Comparison of ENCODE assay signal across 9 cellular contexts in genomic region chr20:37308098-37309050, GRCh38. TPM values are rescaled to one million over a fixed set of nuclear protein-coding genes. Genes with fewer than 3 reads are reported as not detected.
DNase-seq lines count a peak whose midpoint lies in the region; ATAC-seq and TF ChIP-seq lines count a peak whose summit lies in the region.
"Had no signal": no experiment of that assay in that cellular context is flagged by ENCODE, and none has a peak within 500 bp of the region (broad histone marks: within the 10 kb centered on the region; RNA-seq: fewer than 3 reads in every experiment).

No MANE protein-coding gene starts in this region.

- H3K4me3 ChIP-seq in IMR-90 (ENCODE audit: insufficient read depth, low read depth, low read length) = no peak overlapping the region
- H3K4me3 ChIP-seq in mucosa of rectum (ENCODE audit: low read length in 2 of 2) = no peak overlapping the region
- H3K4me3 ChIP-seq in mesenchymal stem cell (ENCODE audit: insufficient read depth in 1 of 2, low read depth in 1 of 2, low read length in 2 of 2) = peak overlapping the region in 1 of 2 experiments; percentile 9

- H2BK15ac ChIP-seq in IMR-90 (ENCODE audit: low read depth, low read length) = no peak overlapping the region
- H2BK15ac ChIP-seq in mesenchymal stem cell (ENCODE audit: low read depth, poor library complexity, severe bottlenecking) = no peak overlapping the region

- H3K9me1 ChIP-seq in IMR-90 (ENCODE audit: insufficient read depth, low read length) = peaks cover 30% of the 10 kb centered on the region

- dilution Hi-C loops in IMR-90 (cut with HindIII; ENCODE audit: low sequenced_read_pairs, unreplicated experiment) = no loop called here

- no peak overlapping the region for H2BK12ac ChIP-seq in mesenchymal stem cell (ENCODE audit: low read length in 2 of 2)

- no peak for DNase-seq in IMR-90
- no peak for DNase-seq in SW 1271 (lab: John Stamatoyannopoulos, UW)
- DNase-seq in mesenchymal stem cell = no peak
- no peak for DNase-seq in A172 (ENCODE audit: low spot score)
- DNase-seq in hypothalamus (lab: John Stamatoyannopoulos, UW) = no peak

- no peak overlapping the region for H2BK120ac ChIP-seq in IMR-90 (ENCODE audit: low read depth, low read length)
- no peak overlapping the region for H2BK120ac ChIP-seq in mesenchymal stem cell (ENCODE audit: low read depth, low read length)

- H3K18ac ChIP-seq in IMR-90 (ENCODE audit: low read depth, low read length) = no peak overlapping the region
- H3K18ac ChIP-seq in mesenchymal stem cell (ENCODE audit: low read depth in 1 of 2, low read length in 2 of 2) = no peak overlapping the region

- peaks cover 13% of the 10 kb centered on the region for H3K4me1 ChIP-seq in IMR-90 (ENCODE audit: control insufficient read depth, insufficient read depth, low read length)
- peaks cover 11 to 21% of the 10 kb centered on the region in 2 donors for H3K4me1 ChIP-seq in mucosa of rectum (ENCODE audit: control insufficient read depth in 2 of 2, insufficient read depth in 2 of 2, low read length in 2 of 2)
- H3K4me1 ChIP-seq in mesenchymal stem cell (ENCODE audit: control insufficient read depth, insufficient read depth, low read depth, low read length) = peaks cover 4% of the 10 kb centered on the region

- H3K36me3 ChIP-seq in IMR-90 (ENCODE audit: control insufficient read depth, insufficient read depth, low read length) (peaks cover 31% of the 10 kb centered on the region), mucosa of rectum (ENCODE audit: control insufficient read depth in 2 of 2, insufficient read depth in 2 of 2, low read length in 2 of 2) (peaks cover 7 to 30% of the 10 kb centered on the region in 2 donors), mesenchymal stem cell (ENCODE audit: control insufficient read depth in 1 of 2, insufficient read depth in 2 of 2, low read depth in 1 of 2, low read length in 2 of 2) (peaks cover 39 to 54% of the 10 kb centered on the region in 2 experiments)

- H3K4me2 ChIP-seq in IMR-90 (ENCODE audit: low read depth, low read length) = no peak overlapping the region
- no peak overlapping the region for H3K4me2 ChIP-seq in mesenchymal stem cell (ENCODE audit: low read length, poor library complexity, severe bottlenecking)

- H3K4ac ChIP-seq in IMR-90 (ENCODE audit: low read depth, low read length) (no peak overlapping the region), mesenchymal stem cell (ENCODE audit: low read depth in 1 of 2, low read length in 2 of 2) (no peak overlapping the region)

- no peak overlapping the region for H2AK5ac ChIP-seq in IMR-90 (ENCODE audit: low read depth, low read length)
- H2AK5ac ChIP-seq in mesenchymal stem cell (ENCODE audit: low read length, severe bottlenecking) = no peak overlapping the region

- no peak overlapping the region for H3K56ac ChIP-seq in IMR-90 (ENCODE audit: extremely low read depth, insufficient read depth, low read length)

- no peak overlapping the region for H3K23ac ChIP-seq in IMR-90 (ENCODE audit: low read depth, low read length)
- H3K23ac ChIP-seq in mesenchymal stem cell (ENCODE audit: low read length in 2 of 2) = no peak overlapping the region

- no peak overlapping the region for H4K91ac ChIP-seq in IMR-90 (ENCODE audit: insufficient read depth, low read depth, low read length)
- no peak overlapping the region for H4K91ac ChIP-seq in mesenchymal stem cell (ENCODE audit: low read length)

- BruUV-seq in IMR-90 (replicated peaks; lab: Mats Ljungman, UMichigan) = no TSS peak

- H3K9ac ChIP-seq in IMR-90 (ENCODE audit: low read depth, low read length) (no peak overlapping the region), mucosa of rectum (ENCODE audit: low read depth in 1 of 2, low read length in 2 of 2) (peak overlapping the region in 1 of 2 donors; percentile 10), mesenchymal stem cell (ENCODE audit: low read length) (no peak overlapping the region)

- ATAC-seq in GM18519 (IDR thresholded peaks at IDR 0.05; ENCODE audit: low FRiP score, unreplicated experiment) = peak; percentile 88
- ATAC-seq in GM21619 (IDR thresholded peaks at IDR 0.05; ENCODE audit: unreplicated experiment) = peak; percentile 92
- ATAC-seq in IMR-90 (ENCODE audit: low read depth) = no peak

- H4K8ac ChIP-seq in IMR-90 (ENCODE audit: low read depth in 2 of 2, low read length in 2 of 2) (no peak overlapping the region), mesenchymal stem cell (ENCODE audit: low read length) (no peak overlapping the region)

- no peak overlapping the region for H4K5ac ChIP-seq in IMR-90 (ENCODE audit: low read depth, low read length)

- TF ChIP-seq CTCF in IMR-90 (conservative IDR thresholded peaks at IDR 0.05; ENCODE audit: low read depth, low read length) = no peak

- H2AK9ac ChIP-seq in IMR-90 (replicated peaks; ENCODE audit: low read depth, low read length, poor library complexity) = peak overlapping the region; percentile 6

- H2AFZ ChIP-seq in IMR-90 (replicated peaks; ENCODE audit: low read length, poor library complexity) (no peak overlapping the region), mesenchymal stem cell (ENCODE audit: low read depth, low read length) (no peak overlapping the region)

- intact Hi-C loops in IMR-90 (cut with micrococcal nuclease) = no loop called here

- H2BK20ac ChIP-seq in IMR-90 (ENCODE audit: low read depth, low read length) = no peak overlapping the region

- H3K9me3 ChIP-seq in IMR-90 (ENCODE audit: control insufficient read depth, insufficient read depth, low read length) (no peaks in the 10 kb centered on the region), mucosa of rectum (ENCODE audit: control insufficient read depth in 2 of 2, low read length in 2 of 2) (no peaks in the 10 kb centered on the region), mesenchymal stem cell (ENCODE audit: control insufficient read depth, low read length) (no peaks in the 10 kb centered on the region)

- H3K79me1 ChIP-seq in IMR-90 (ENCODE audit: low read depth in 1 of 2, low read length in 2 of 2) (peaks cover 42 to 84% of the 10 kb centered on the region in 2 experiments), mesenchymal stem cell (replicated peaks; ENCODE audit: low read length, poor library complexity, severe bottlenecking) (peaks cover 48% of the 10 kb centered on the region)

- H3K27me3 ChIP-seq in IMR-90 (ENCODE audit: control insufficient read depth, insufficient read depth, low read length) (no peaks in the 10 kb centered on the region), mucosa of rectum (ENCODE audit: control insufficient read depth in 2 of 2, insufficient read depth in 2 of 2, low read length in 2 of 2) (no peaks in the 10 kb centered on the region), mesenchymal stem cell (ENCODE audit: control insufficient read depth in 1 of 2, insufficient read depth in 1 of 2, low read length in 2 of 2) (no peaks in the 10 kb centered on the region)

- POLR2A ChIA-PET in IMR-90 (lab: Charles Lee; ENCODE audit: unreplicated experiment) = no interaction called here

- CTCF ChIA-PET in IMR-90 (lab: Yijun Ruan, JAX) = no interaction called here

- H4K20me1 ChIP-seq in IMR-90 (ENCODE audit: insufficient read depth, low read length) = peaks cover 8% of the 10 kb centered on the region

- no peak for TF ChIP-seq RAD21 in IMR-90 (IDR thresholded peaks at IDR 0.05; ENCODE audit: low read length)

- no peak for TF ChIP-seq POLR2A in IMR-90 (IDR thresholded peaks at IDR 0.05; ENCODE audit: low read depth, low read length)

- H2BK5ac ChIP-seq in IMR-90 (ENCODE audit: low read depth, low read length, poor library complexity, severe bottlenecking) (no peak overlapping the region), mesenchymal stem cell (ENCODE audit: low read depth, low read length, poor library complexity, severe bottlenecking) (no peak overlapping the region)

- in situ Hi-C loops in IMR-90 (cut with MboI; ENCODE audit: low sequenced_read_pairs) = no loop called here

- H3K27ac ChIP-seq in IMR-90 (ENCODE audit: insufficient read depth, low read length) (no peak overlapping the region), mucosa of rectum (ENCODE audit: low read depth in 2 of 2, low read length in 2 of 2) (peak overlapping the region; percentile 68 to 74), mesenchymal stem cell (ENCODE audit: low read length, poor library complexity, severe bottlenecking) (no peak overlapping the region)

- 100% methylated on average over 2 of the region's 8 CpGs; no CpG with 5 or more reads in 1 of the 2 experiments for WGBS in IMR-90 (ENCODE audit: extremely low coverage in 2 of 2, insufficient read length in 1 of 2), 2 experiments
- WGBS in mesenchymal stem cell = 94% methylated on average over 8 of the region's 8 CpGs

- no peak overlapping the region for H3K14ac ChIP-seq in IMR-90 (replicated peaks; ENCODE audit: low read depth, low read length)
- H3K14ac ChIP-seq in mesenchymal stem cell (ENCODE audit: low read length in 2 of 2) = no peak overlapping the region

TF ChIP-seq in IMR-90, 13 proteins besides CTCF, POLR2A, EP300 and RAD21 (continues in another document):
- TF ChIP-seq MAZ (IDR thresholded peaks at IDR 0.05; ENCODE audit: borderline replicate concordance, low read depth, low read length) = no peak
- TF ChIP-seq FOS (IDR thresholded peaks at IDR 0.05; ENCODE audit: low read depth, low read length) = no peak
- TF ChIP-seq BHLHE40 (IDR thresholded peaks at IDR 0.05; ENCODE audit: low read depth, low read length) = no peak
- no peak for TF ChIP-seq MAFK (IDR thresholded peaks at IDR 0.05; ENCODE audit: low read depth, low read length)
- no peak for TF ChIP-seq RCOR1 (IDR thresholded peaks at IDR 0.05; ENCODE audit: insufficient replicate concordance, low read length)
- TF ChIP-seq RFX5 (IDR thresholded peaks at IDR 0.05; ENCODE audit: low read depth, low read length) = no peak
- no peak for TF ChIP-seq NFE2L2 (IDR thresholded peaks at IDR 0.05; ENCODE audit: low read depth, low read length)

RNA-seq across cellular contexts. Expression of gene MANBAL, which starts 18.9 kb away (rescaled TPM):
- total RNA-seq in IMR-90 (2012; rRNA removed) = 24.4 and 28.9 TPM in 2 replicates
- 98.6 and 109 TPM in 2 replicates for polyA plus RNA-seq in IMR-90 (2012; rRNA removed)
- polyA plus RNA-seq in IMR-90 (2012; cell fraction: cytosol; rRNA removed) = 51.7 and 91.4 TPM in 2 replicates
- polyA plus RNA-seq in IMR-90 (2012; cell fraction: nucleus; rRNA removed; ENCODE audit: low replicate concordance) = 46.7 and 65.5 TPM in 2 replicates
- 53.0 TPM for polyA plus RNA-seq in mesenchymal stem cell (2013, experiment 1 of 2)
- polyA plus RNA-seq in mesenchymal stem cell (2013, experiment 2 of 2) = 53.3 TPM
- total RNA-seq in A172 (2014; rRNA removed; shearing (Covaris generic)) = 11.8 and 15.7 TPM in 2 replicates

RNA-seq across cellular contexts. Expression of gene SRC, which starts 37.6 kb away (rescaled TPM):
- 6.7 and 7.0 TPM in 2 replicates for total RNA-seq in IMR-90 (2012; rRNA removed)
- polyA plus RNA-seq in IMR-90 (2012; rRNA removed) = 19.8 and 24.2 TPM in 2 replicates
- 10.7 and 21.0 TPM in 2 replicates for polyA plus RNA-seq in IMR-90 (2012; cell fraction: cytosol; rRNA removed)
- polyA plus RNA-seq in IMR-90 (2012; cell fraction: nucleus; rRNA removed; ENCODE audit: low replicate concordance) = 66.9 and 101 TPM in 2 replicates
- polyA plus RNA-seq in mesenchymal stem cell (2013, experiment 1 of 2) = 9.6 TPM
- polyA plus RNA-seq in mesenchymal stem cell (2013, experiment 2 of 2) = 8.0 TPM
- total RNA-seq in A172 (2014; rRNA removed; shearing (Covaris generic)) = 15.3 and 17.8 TPM in 2 replicates

RNA-seq across cellular contexts. Expression of gene GHRH, which starts 46.8 kb away (rescaled TPM):
- not detected in 2 replicates for total RNA-seq in IMR-90 (2012; rRNA removed)
- not detected in 2 replicates for polyA plus RNA-seq in IMR-90 (2012; rRNA removed)
- not detected in 2 replicates for polyA plus RNA-seq in IMR-90 (2012; cell fraction: cytosol; rRNA removed)
- not detected in 2 replicates for polyA plus RNA-seq in IMR-90 (2012; cell fraction: nucleus; rRNA removed; ENCODE audit: low replicate concordance)
- polyA plus RNA-seq in mesenchymal stem cell (2013, experiment 1 of 2) = not detected
- not detected for polyA plus RNA-seq in mesenchymal stem cell (2013, experiment 2 of 2)
- total RNA-seq in A172 (2014; rRNA removed; shearing (Covaris generic)) = not detected in 2 replicates
- total RNA-seq: fibroblast of lung had no signal
- polyA plus RNA-seq: fibroblast of lung had no signal

Comparison
In these comparisons a context has a peak if more than half of its experiments do, and no peak if none do; other contexts are left out.
1. H3K27ac ChIP-seq: peak in mucosa of rectum (2 of 2); none in IMR-90 (single experiment) and mesenchymal stem cell (single experiment).